35 cellular contexts compared by ENCODE assay signal in the genomic region with DNA sequence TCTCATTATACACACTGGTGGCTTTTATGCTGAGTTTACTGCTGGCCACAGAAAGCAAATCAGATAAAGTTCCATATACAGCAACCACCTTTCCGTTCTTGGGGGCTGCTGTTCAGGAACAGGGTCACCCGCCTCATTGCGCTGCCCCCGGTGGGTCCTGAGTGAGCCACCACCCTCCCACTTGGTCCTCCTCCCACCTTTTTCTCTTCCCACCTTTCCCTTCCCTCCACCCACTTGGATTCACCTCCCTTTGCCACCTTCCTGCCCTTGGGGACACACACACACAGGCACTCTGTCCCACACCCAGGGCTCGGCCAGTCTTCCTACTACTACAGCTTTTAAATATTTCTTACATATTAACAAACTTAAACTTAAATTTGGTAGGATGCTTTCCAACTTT.
"Had no signal": no experiment of that assay in that cellular context is flagged by ENCODE, and none has a peak within 500 bp of the region (broad histone marks: within the 10 kb centered on the region; RNA-seq: fewer than 3 reads in every experiment).

No MANE protein-coding gene starts in this region.

- DNase-seq: activated B cell treated with CpG ODN at 0.5 μM for 24 hours; activated CD4-positive, alpha-beta memory T cell treated with anti-CD3 and anti-CD28 coated beads for 36 hours; activated CD4-positive, alpha-beta T cell treated with anti-CD3 and anti-CD28 coated beads for 4 hours; activated CD4-positive, alpha-beta T cell treated with anti-CD3 and anti-CD28 coated beads, Interleukin-2, amount 50 U/mL, for 1 hour; activated CD4-positive, CD25-positive, alpha-beta regulatory T cell treated with anti-CD3 and anti-CD28 coated beads, Interleukin-2, amount 50 U/mL, for 72 hours; activated CD8-positive, alpha-beta memory T cell treated with anti-CD3 and anti-CD28 coated beads, Interleukin-2, amount 50 U/mL, for 4 hours; activated gamma-delta T cell treated with Interleukin-2 at 50 U/mL for 16 hours; activated naive CD4-positive, alpha-beta T cell treated with anti-CD3 and anti-CD28 coated beads for 36 hours; activated T-cell treated with anti-CD3 and anti-CD28 coated beads for 4 hours; activated T-cell treated with anti-CD3 and anti-CD28 coated beads, Interleukin-2, amount 50 U/mL, for 4 hours; adrenal gland; body of pancreas; cerebellar nuclear complex; MM.1S; MV-4-11; NCI-H1092; NCI-H1436 treated with DMSO at 0.1 percent for 48 hours; NCI-H1694 treated with DMSO at 0.1 percent for 48 hours; NCI-H2029; NCI-H2171; NCI-H510A; NCI-H526; NCI-H748 treated with DMSO at 0.1 percent for 48 hours; NK-92 treated with Interleukin-12 subunit alpha and Interleukin-12 subunit beta, amount 100 ng/mL, for 24 hours; PC-3; RPMI8226; SHP77 treated with DMSO at 0.1 percent for 48 hours; SK-N-SH had no signal

- H3K36me3 ChIP-seq: adrenal gland, breast epithelium, Peyer's patch, SJSA1 had no signal

- H3K9ac ChIP-seq: SK-N-SH had no signal

- H3K9me3 ChIP-seq: body of pancreas, Peyer's patch, SJSA1, SK-N-SH had no signal

- H3K4me3 Mint-ChIP-seq: activated B cell treated with CpG ODN at 0.5 μM for 24 hours; activated CD4-positive, alpha-beta memory T cell treated with anti-CD3 and anti-CD28 coated beads for 36 hours; activated naive CD4-positive, alpha-beta T cell treated with anti-CD3 and anti-CD28 coated beads for 36 hours; activated T-cell treated with anti-CD3 and anti-CD28 coated beads, Interleukin-2, amount 50 U/mL, for 4 hours; activated T-helper 1 cell treated with anti-CD3 and anti-CD28 coated beads, Interleukin-12 subunit alpha, Interleukin-12 subunit beta, Interleukin-2, Interleukin-4 antibody, amounts not matched to agents 30 ng/mL and 10 ng/mL and 1 ng/mL, durations not matched to agents 14 hours and 24 hours and 36 hours; T-helper 1 cell treated with Interleukin-12 subunit alpha and Interleukin-12 subunit beta and Interleukin-4 antibody, amounts not matched to agents 30 μg/mL and 1 μg/mL, for 36 hours; T-helper 2 cell treated with Interferon-gamma antibody and Interleukin-4, amounts not matched to agents 5 μg/mL and 100 μg/mL, for 36 hours had no signal

- H3K4me1 Mint-ChIP-seq: activated B cell treated with CpG ODN at 0.5 μM for 24 hours had no signal

- H3K9me3 Mint-ChIP-seq: T-helper 1 cell treated with Interleukin-12 subunit alpha and Interleukin-12 subunit beta and Interleukin-4 antibody, amounts not matched to agents 30 μg/mL and 1 μg/mL, for 36 hours; T-helper 2 cell treated with Interferon-gamma antibody and Interleukin-4, amounts not matched to agents 5 μg/mL and 100 μg/mL, for 36 hours had no signal

- ATAC-seq: activated naive CD4-positive, alpha-beta T cell treated with anti-CD3 and anti-CD28 coated beads, Interleukin-2, amount 50 U/mL, for 72 hours; activated T-cell treated with anti-CD3 and anti-CD28 coated beads, Interleukin-2, amount 50 U/mL, for 4 hours; body of pancreas; PC-3 had no signal

- H3K4me3 ChIP-seq: adrenal gland, body of pancreas, breast epithelium, Peyer's patch, SJSA1 had no signal

- H3K27ac Mint-ChIP-seq: activated B cell treated with CpG ODN at 0.5 μM for 24 hours; activated CD4-positive, alpha-beta memory T cell treated with anti-CD3 and anti-CD28 coated beads for 36 hours; activated naive CD4-positive, alpha-beta T cell treated with anti-CD3 and anti-CD28 coated beads for 36 hours; activated T-helper 1 cell treated with anti-CD3 and anti-CD28 coated beads, Interleukin-12 subunit alpha, Interleukin-12 subunit beta, Interleukin-2, Interleukin-4 antibody, amounts not matched to agents 30 ng/mL and 10 ng/mL and 1 ng/mL, durations not matched to agents 14 hours and 24 hours and 36 hours; T-helper 1 cell treated with Interleukin-12 subunit alpha and Interleukin-12 subunit beta and Interleukin-4 antibody, amounts not matched to agents 30 μg/mL and 1 μg/mL, for 36 hours; T-helper 2 cell treated with Interferon-gamma antibody and Interleukin-4, amounts not matched to agents 5 μg/mL and 100 μg/mL, for 36 hours had no signal

- H3K4me1 ChIP-seq: adrenal gland, body of pancreas, breast epithelium, Peyer's patch, SJSA1 had no signal

- H3K27me3 ChIP-seq: adrenal gland, body of pancreas, breast epithelium, Peyer's patch, SJSA1 had no signal

- H3K27me3 Mint-ChIP-seq: activated B cell treated with CpG ODN at 0.5 μM for 24 hours; activated CD4-positive, alpha-beta memory T cell treated with anti-CD3 and anti-CD28 coated beads for 36 hours had no signal

- H3K27ac ChIP-seq: adrenal gland, body of pancreas, breast epithelium, SJSA1 had no signal
